Comparison of ENCODE assay signal across 23 cellular contexts in genomic region chr11:119372260-119373058, GRCh38. TPM values are rescaled to one million over a fixed set of nuclear protein-coding genes. Genes with fewer than 3 reads are reported as not detected.
A peak's percentile ranks its signal among the peaks of the same experiment; 100 is the strongest.
DNase-seq lines count a peak whose midpoint lies in the region; ATAC-seq, FAIRE-seq and TF ChIP-seq lines count a peak whose summit lies in the region.
"Had no signal": no experiment of that assay in that cellular context is flagged by ENCODE, and none has a peak within 500 bp of the region (broad histone marks: within the 10 kb centered on the region; RNA-seq: fewer than 3 reads in every experiment).

No MANE protein-coding gene starts in this region.

- H2BK20ac ChIP-seq in H9 (ENCODE audit: low read depth, low read length, poor library complexity, severe bottlenecking): no peak overlapping the region

- H2BK12ac ChIP-seq in H9 (ENCODE audit: insufficient read length, low read depth, low read length): no peak overlapping the region

- H4K91ac ChIP-seq in H9 (ENCODE audit: insufficient read length, low read depth, low read length): no peak overlapping the region

- no peak overlapping the region for H4K5ac ChIP-seq in H9 (ENCODE audit: insufficient read length, low read depth, low read length)

- no peak overlapping the region for H2BK120ac ChIP-seq in H9 (ENCODE audit: low read depth, low read length, poor library complexity, severe bottlenecking)

- H4K20me1 ChIP-seq in H9 (ENCODE audit: control insufficient read depth, insufficient read depth, insufficient read length) (no peaks in the 10 kb centered on the region), HepG2 (ENCODE audit: insufficient read depth, low read length) (no peaks in the 10 kb centered on the region), Karpas-422 (ENCODE audit: insufficient read depth, low read depth, low read length) (no peaks in the 10 kb centered on the region)

- H3K18ac ChIP-seq in H9 (ENCODE audit: insufficient read length, low read depth, low read length): no peak overlapping the region

- no peak overlapping the region for H3K9ac ChIP-seq in H9 (ENCODE audit: extremely low read depth, insufficient read length, low read length)
- no peak overlapping the region for H3K9ac ChIP-seq in HepG2 (ENCODE audit: insufficient read depth, low read depth, low read length)
- H3K9ac ChIP-seq in skeletal muscle tissue (ENCODE audit: low read depth in 1 of 3, low read length in 3 of 3): peak overlapping the region; percentile 64 to 100 (median 72)
- H3K9ac ChIP-seq in Karpas-422 (ENCODE audit: low read length): no peak overlapping the region

- no peaks in the 10 kb centered on the region for H3K9me2 ChIP-seq in Karpas-422 (replicated peaks; ENCODE audit: insufficient read depth, low read length)

- TF ChIP-seq EP300 in HepG2 (IDR thresholded peaks at IDR 0.05; ENCODE audit: low read depth in 2 of 2, low read length in 2 of 2): no peak
- no peak for TF ChIP-seq EP300 in HepG2 (CRISPR knock-in tag; IDR thresholded peaks at IDR 0.05; ENCODE audit: borderline replicate concordance)

- H3K9me3 ChIP-seq in H9 (ENCODE audit: control insufficient read depth, low read depth, low read length) (no peaks in the 10 kb centered on the region), HepG2 (ENCODE audit: low read length) (no peaks in the 10 kb centered on the region), skeletal muscle tissue (ENCODE audit: control insufficient read depth in 3 of 3, low read length in 3 of 3) (no peaks in the 10 kb centered on the region), Karpas-422 (ENCODE audit: low read length) (no peaks in the 10 kb centered on the region)
- H3K9me3 ChIP-seq: lower lobe of right lung, ovary, vagina had no signal

- TF ChIP-seq RAD21 in HepG2 (CRISPR knock-in tag; IDR thresholded peaks at IDR 0.05): no peak

- H3K4me3 Mint-ChIP-seq in H9: no peak overlapping the region
- no peak overlapping the region for H3K4me3 Mint-ChIP-seq in brain
- no peak overlapping the region for H3K4me3 Mint-ChIP-seq in WTC11
- H3K4me3 Mint-ChIP-seq: CD8-positive, alpha-beta T cell; immature natural killer cell had no signal

- no peak overlapping the region for H3K14ac ChIP-seq in H9 (ENCODE audit: insufficient read depth, low read length)

- H3K36me3 Mint-ChIP-seq in H9 (ENCODE audit: insufficient read depth in 1 of 3, low read depth in 3 of 3): peaks cover 0 to 3% (median 0%) of the 10 kb centered on the region in 3 experiments; a peak in 1 of 7 replicates
- no peaks in the 10 kb centered on the region for H3K36me3 Mint-ChIP-seq in brain
- no peaks in the 10 kb centered on the region for H3K36me3 Mint-ChIP-seq in WTC11
- H3K36me3 Mint-ChIP-seq: CD8-positive, alpha-beta T cell; immature natural killer cell had no signal

- TF ChIP-seq CTCF in H9 (conservative IDR thresholded peaks at IDR 0.05) (no peak), brain (conservative IDR thresholded peaks at IDR 0.05) (no peak), HepG2 (CRISPR knock-in tag; IDR thresholded peaks at IDR 0.05) (no peak), WTC11 (IDR thresholded peaks at IDR 0.05) (no peak)

- no peak overlapping the region for H3K4me2 ChIP-seq in H9 (ENCODE audit: insufficient read depth, insufficient read length, low read length)
- peak overlapping the region; percentile 28 for H3K4me2 ChIP-seq in HepG2 (ENCODE audit: low read depth, low read length)
- H3K4me2 ChIP-seq in Karpas-422 (ENCODE audit: low read depth, low read length, poor library complexity, severe bottlenecking): no peak overlapping the region

- peaks cover 70 to 79% of the 10 kb centered on the region in 2 experiments for H3K4me1 Mint-ChIP-seq in H9
- H3K4me1 Mint-ChIP-seq in brain: peaks cover 95% of the 10 kb centered on the region
- peaks cover 69% of the 10 kb centered on the region for H3K4me1 Mint-ChIP-seq in WTC11

- H3K4me1 ChIP-seq in H9 (ENCODE audit: insufficient read depth, low read length) (peaks cover 2% of the 10 kb centered on the region; the same call in 1 of the 2 replicates), HepG2 (ENCODE audit: insufficient read depth, low read length) (peaks cover 100% of the 10 kb centered on the region), skeletal muscle tissue (ENCODE audit: control insufficient read depth in 3 of 3, insufficient read depth in 3 of 3, low read length in 3 of 3) (peaks cover 96 to 98% (median 98%) of the 10 kb centered on the region in 3 donors), Karpas-422 (ENCODE audit: low read length) (peaks cover 93% of the 10 kb centered on the region)

- no peak for ATAC-seq in HepG2
- ATAC-seq in WTC11: no peak
- ATAC-seq: CD8-positive, alpha-beta T cell; lower lobe of right lung; sciatic nerve had no signal

- no peaks in the 10 kb centered on the region for H3K79me1 ChIP-seq in H9 (ENCODE audit: insufficient read depth, low read depth, low read length, poor library complexity, severe bottlenecking)

- H3K4ac ChIP-seq in H9 (ENCODE audit: low read depth, low read length): no peak overlapping the region

- H3K79me2 ChIP-seq in H9 (ENCODE audit: insufficient read depth, low read length): no peaks in the 10 kb centered on the region
- peaks cover 30% of the 10 kb centered on the region for H3K79me2 ChIP-seq in HepG2 (ENCODE audit: insufficient read depth, low read length)
- H3K79me2 ChIP-seq in Karpas-422 (ENCODE audit: low read length): peaks cover 4% of the 10 kb centered on the region; the same call in 1 of the 2 replicates

- POLR2A ChIA-PET in HepG2 (lab: Yijun Ruan, JAX) (interaction anchor here (0.9 to 2.6 kb wide), 3 partner anchors 8 to 204 kb away, joined by 3 to 25 read pairs (median 12); partner anchors contain the start of genes NLRX1 and USP2), WTC11 (lab: Charles Lee) (no interaction called here)

- H3T11ph ChIP-seq in H9 (ENCODE audit: low read length): no peak overlapping the region

- H3K23ac ChIP-seq in H9 (ENCODE audit: insufficient read length, low read depth, low read length): no peak overlapping the region

- CTCF ChIA-PET in HepG2 (lab: Yijun Ruan, JAX; ENCODE audit: low intra/inter-chr PET ratio, low total read pairs) (no interaction called here), WTC11 (lab: Charles Lee) (interaction anchor here (1.0 to 12.9 kb wide), 10 partner anchors 9 to 228 kb away, joined by 3 to 262 read pairs (median 38); partner anchors contain the start of genes C1QTNF5, MFRP and USP2)

- no peak for TF ChIP-seq POLR2A in HepG2 (IDR thresholded peaks at IDR 0.05; ENCODE audit: insufficient read depth in 1 of 2, low read depth in 2 of 2, low read length in 2 of 2)

- H4K8ac ChIP-seq in H9 (replicated peaks; ENCODE audit: insufficient read length, low read depth, low read length): no peak overlapping the region

- H3K23me2 ChIP-seq in H9 (ENCODE audit: insufficient read length, low read depth, low read length, poor library complexity, severe bottlenecking): no peaks in the 10 kb centered on the region

- no peak overlapping the region for H3K56ac ChIP-seq in H9 (ENCODE audit: insufficient read length, low read depth, low read length)

- in situ Hi-C loops in HepG2 (cut with HindIII; ENCODE audit: extremely low pct_ligation_motif_present, low pct_unique_long_range_greater_than_20kb): loop anchor here (5.0 kb wide), 1 partner anchor 35 kb away; no protein-coding TSS in a partner anchor

- no peak overlapping the region for H2AK5ac ChIP-seq in H9 (ENCODE audit: insufficient read length, low read length)

- H2AFZ ChIP-seq in H9 (ENCODE audit: low read length) (no peak overlapping the region), HepG2 (ENCODE audit: low read length) (no peak overlapping the region), Karpas-422 (ENCODE audit: low read length) (no peak overlapping the region)

- no peak overlapping the region for H2BK5ac ChIP-seq in H9 (ENCODE audit: insufficient read length, low read length)

- no CpG with 5 or more reads among the region's 26 CpGs for WGBS in H9 (ENCODE audit: extremely low coverage, insufficient read length, low lambda C conversion rate)
- WGBS in HepG2 (ENCODE audit: low lambda C conversion rate): 95% methylated on average over 17 of the region's 26 CpGs

- H3K4me3 ChIP-seq in HepG2 (replicated peaks in 1 of 3; ENCODE audit: insufficient read depth in 1 of 3, low read depth in 2 of 3, low read length in 3 of 3) (peak overlapping the region in 1 of 3 experiments; percentile 41; a peak in 1 of 6 replicates), skeletal muscle tissue (ENCODE audit: low read length in 3 of 3) (peak overlapping the region; percentile 40 to 92 (median 50)), Karpas-422 (ENCODE audit: low read length) (no peak overlapping the region)
- H3K4me3 ChIP-seq: lower lobe of right lung, ovary, vagina had no signal

- H3K27me3 Mint-ChIP-seq in H9 (ENCODE audit: low read depth) (peaks cover 18% of the 10 kb centered on the region), brain (no peaks in the 10 kb centered on the region), WTC11 (ENCODE audit: low read depth) (no peaks in the 10 kb centered on the region; the same call in 1 of the 2 replicates)

- intact Hi-C loops in HepG2 (cut with micrococcal nuclease; ENCODE audit: unreplicated experiment): no loop called here

- no peak overlapping the region for H3K27ac ChIP-seq in H9 (ENCODE audit: insufficient read length, low read depth, low read length)
- H3K27ac ChIP-seq in HepG2 (ENCODE audit: extremely low read length, insufficient read depth, low read length): no peak overlapping the region
- H3K27ac ChIP-seq in skeletal muscle tissue (ENCODE audit: low read depth, low read length): peak overlapping the region; percentile 100
- H3K27ac ChIP-seq in Karpas-422 (ENCODE audit: low read length): no peak overlapping the region
- H3K27ac ChIP-seq: lower lobe of right lung, ovary had no signal

- H3K36me3 ChIP-seq in HepG2 (replicated peaks in 1 of 2; ENCODE audit: control insufficient read depth in 1 of 2, insufficient read depth in 2 of 2, low read length in 2 of 2) (no peaks in the 10 kb centered on the region), skeletal muscle tissue (ENCODE audit: control insufficient read depth in 3 of 3, insufficient read depth in 3 of 3, low read length in 3 of 3) (peaks cover 2 to 26% (median 3%) of the 10 kb centered on the region in 3 donors), Karpas-422 (ENCODE audit: insufficient read depth, low read length) (no peaks in the 10 kb centered on the region)
- H3K36me3 ChIP-seq: lower lobe of right lung, ovary, vagina had no signal

- FAIRE-seq in HepG2 (lab: Jason Lieb, UNC): no peak
- FAIRE-seq: bronchial epithelial cell had no signal

- H2BK15ac ChIP-seq in H9 (ENCODE audit: low read depth, low read length): no peak overlapping the region

- H3K9me3 Mint-ChIP-seq in H9 (no peaks in the 10 kb centered on the region), brain (peaks cover 0 to 3% (median 0%) of the 10 kb centered on the region in 5 experiments), WTC11 (no peaks in the 10 kb centered on the region)
- H3K9me3 Mint-ChIP-seq: CD8-positive, alpha-beta T cell; immature natural killer cell had no signal

- H3K27me3 ChIP-seq in H9 (ENCODE audit: insufficient read depth, low read length) (no peaks in the 10 kb centered on the region), HepG2 (ENCODE audit: control insufficient read depth in 1 of 2, insufficient read depth in 2 of 2, low read length in 2 of 2) (no peaks in the 10 kb centered on the region), skeletal muscle tissue (ENCODE audit: control insufficient read depth in 3 of 3, insufficient read depth in 3 of 3, low read length in 3 of 3) (no peaks in the 10 kb centered on the region), Karpas-422 (ENCODE audit: low read length) (no peaks in the 10 kb centered on the region)
- H3K27me3 ChIP-seq: ovary, vagina had no signal

- no TSS peak for BruUV-seq in HepG2 (replicated peaks; lab: Mats Ljungman, UMichigan)

- DNase-seq in H9 (peak; percentile 26), HepG2 (ENCODE audit: low spot score) (no peak), WTC11 (ENCODE audit: low spot score) (no peak), Karpas-422 (no peak)
- DNase-seq in central memory CD4-positive, alpha-beta T cell: no peak
- DNase-seq: activated CD4-positive, alpha-beta T cell treated with anti-CD3 and anti-CD28 coated beads, Interleukin-2, amount 50 U/mL, for 48 hours; activated gamma-delta T cell treated with Interleukin-2 at 50 U/mL for 16 hours; CD8-positive, alpha-beta T cell; DMS53; GDM1; H7; immature natural killer cell; lower lobe of right lung; NCI-H1436 treated with DMSO at 0.1 percent for 48 hours; T-helper 9 cell had no signal

- no peak overlapping the region; a peak in 1 of 7 replicates for H3K27ac Mint-ChIP-seq in H9
- H3K27ac Mint-ChIP-seq in brain: peak overlapping the region in 4 of 5 experiments; percentile 36 to 92 (median 86)
- H3K27ac Mint-ChIP-seq in WTC11: no peak overlapping the region
- H3K27ac Mint-ChIP-seq: CD8-positive, alpha-beta T cell; immature natural killer cell had no signal

RNA-seq across cellular contexts. Expression of gene USP2, which starts 9.0 kb away (rescaled TPM):
- total RNA-seq in H9 (2021) (5.7 and 7.6 TPM in 2 replicates), HepG2 (2016; rRNA removed; fragmentation: Illumina TruSeq; extraction: Trizol) (6.0 and 7.2 TPM in 2 replicates), skeletal muscle tissue (8.9 TPM), WTC11 (2021) (7.3 to 8.2 TPM (median 8.0 TPM) in 3 replicates)
- polyA plus RNA-seq in brain (ENCODE audit: insufficient read depth, low read depth, low replicate concordance) (10.1 TPM), HepG2 (2011; rRNA removed) (2.5 and 3.2 TPM in 2 replicates)
- 1.1 and 1.7 TPM in 2 replicates for total RNA-seq in HepG2 (2016; cell fraction: cytosol; rRNA removed; fragmentation: Illumina TruSeq; extraction: Trizol; ENCODE audit: low read depth)
- 6.5 and 7.1 TPM in 2 replicates for total RNA-seq in HepG2 (2016; cell fraction: insoluble cytoplasmic fraction; rRNA removed; fragmentation: Illumina TruSeq; extraction: Trizol)
- total RNA-seq in HepG2 (2016; cell fraction: membrane; rRNA removed; fragmentation: Illumina TruSeq; extraction: Trizol): 5.7 and 5.9 TPM in 2 replicates
- total RNA-seq in HepG2 (2016; cell fraction: nucleus; rRNA removed; fragmentation: Illumina TruSeq; extraction: Trizol): 5.8 and 7.8 TPM in 2 replicates
- 2.2 TPM in 2 replicates for polyA plus RNA-seq in HepG2 (2011; cell fraction: cytosol; rRNA removed)
- 4.4 and 4.7 TPM in 2 replicates for polyA plus RNA-seq in HepG2 (2011; cell fraction: nucleus; rRNA removed)
- polyA plus RNA-seq in HepG2 (2012): 2.5 and 3.0 TPM in 2 replicates
- polyA plus RNA-seq in HepG2 (2016; cell fraction: cytosol; fragmentation: Illumina TruSeq; extraction: Trizol; ENCODE audit: low read depth): 1.1 and 1.3 TPM in 2 replicates
- polyA plus RNA-seq in HepG2 (2016; cell fraction: insoluble cytoplasmic fraction; fragmentation: Illumina TruSeq; extraction: Trizol; ENCODE audit: low read depth): 7.6 and 11.3 TPM in 2 replicates
- polyA plus RNA-seq in HepG2 (2016; cell fraction: membrane; fragmentation: Illumina TruSeq; extraction: Trizol; ENCODE audit: low read depth): 4.1 and 4.2 TPM in 2 replicates
- polyA plus RNA-seq in HepG2 (2016; cell fraction: nucleus; fragmentation: Illumina TruSeq; extraction: Trizol; ENCODE audit: insufficient read depth, low read depth): 22.1 and 23.0 TPM in 2 replicates
- polyA minus RNA-seq in HepG2 (2011; rRNA and poly(A)+ RNA removed; ENCODE audit: low replicate concordance): 5.4 and 5.9 TPM in 2 replicates
- 4.0 and 5.4 TPM in 2 replicates for polyA minus RNA-seq in HepG2 (2011; cell fraction: cytosol; rRNA and poly(A)+ RNA removed)
- 2.4 and 5.7 TPM in 2 replicates for polyA minus RNA-seq in HepG2 (2011; cell fraction: nucleus; rRNA and poly(A)+ RNA removed)
- total RNA-seq in Karpas-422 (2014; rRNA removed; shearing (Covaris generic); ENCODE audit: low replicate concordance): 15.4 and 16.9 TPM in 2 replicates
- polyA plus RNA-seq: immature natural killer cell had no signal

RNA-seq across cellular contexts. Expression of gene MFRP, which starts 26.0 kb away (rescaled TPM):
- total RNA-seq in H9 (2021) (not detected in 2 replicates), HepG2 (2016; rRNA removed; fragmentation: Illumina TruSeq; extraction: Trizol) (not detected in 2 replicates), skeletal muscle tissue (not detected), WTC11 (2021) (not detected in 3 replicates)
- polyA plus RNA-seq in brain (ENCODE audit: insufficient read depth, low read depth, low replicate concordance) (not detected), HepG2 (2011; rRNA removed) (not detected in 2 replicates)
- total RNA-seq in HepG2 (2016; cell fraction: cytosol; rRNA removed; fragmentation: Illumina TruSeq; extraction: Trizol; ENCODE audit: low read depth): not detected in 2 replicates
- not detected in 2 replicates for total RNA-seq in HepG2 (2016; cell fraction: insoluble cytoplasmic fraction; rRNA removed; fragmentation: Illumina TruSeq; extraction: Trizol)
- total RNA-seq in HepG2 (2016; cell fraction: membrane; rRNA removed; fragmentation: Illumina TruSeq; extraction: Trizol): not detected in 2 replicates
- total RNA-seq in HepG2 (2016; cell fraction: nucleus; rRNA removed; fragmentation: Illumina TruSeq; extraction: Trizol): not detected in 2 replicates
- polyA plus RNA-seq in HepG2 (2011; cell fraction: cytosol; rRNA removed): not detected in 2 replicates
- not detected in 2 replicates for polyA plus RNA-seq in HepG2 (2011; cell fraction: nucleus; rRNA removed)
- polyA plus RNA-seq in HepG2 (2012): not detected in 2 replicates
- polyA plus RNA-seq in HepG2 (2016; cell fraction: cytosol; fragmentation: Illumina TruSeq; extraction: Trizol; ENCODE audit: low read depth): not detected in 2 replicates
- not detected in 2 replicates for polyA plus RNA-seq in HepG2 (2016; cell fraction: insoluble cytoplasmic fraction; fragmentation: Illumina TruSeq; extraction: Trizol; ENCODE audit: low read depth)
- polyA plus RNA-seq in HepG2 (2016; cell fraction: membrane; fragmentation: Illumina TruSeq; extraction: Trizol; ENCODE audit: low read depth): not detected in 2 replicates
- not detected in 2 replicates for polyA plus RNA-seq in HepG2 (2016; cell fraction: nucleus; fragmentation: Illumina TruSeq; extraction: Trizol; ENCODE audit: insufficient read depth, low read depth)
- polyA minus RNA-seq in HepG2 (2011; rRNA and poly(A)+ RNA removed; ENCODE audit: low replicate concordance): not detected in 2 replicates
- not detected in 2 replicates for polyA minus RNA-seq in HepG2 (2011; cell fraction: cytosol; rRNA and poly(A)+ RNA removed)
- not detected in 2 replicates for polyA minus RNA-seq in HepG2 (2011; cell fraction: nucleus; rRNA and poly(A)+ RNA removed)
- total RNA-seq in Karpas-422 (2014; rRNA removed; shearing (Covaris generic); ENCODE audit: low replicate concordance): not detected in 2 replicates
- total RNA-seq: bronchial epithelial cell; CD8-positive, alpha-beta T cell; dermis microvascular lymphatic vessel endothelial cell; H7; lower lobe of right lung; sciatic nerve; subcutaneous adipose tissue; vagina had no signal
- polyA plus RNA-seq: immature natural killer cell, ovary had no signal

RNA-seq across cellular contexts. Expression of gene C1QTNF5, which starts 31.8 kb away (rescaled TPM):
- 0.33 and 0.59 TPM in 2 replicates for total RNA-seq in H9 (2021)
- 13.2 TPM for polyA plus RNA-seq in brain (ENCODE audit: insufficient read depth, low read depth, low replicate concordance)
- total RNA-seq in HepG2 (2016; rRNA removed; fragmentation: Illumina TruSeq; extraction: Trizol): 0.77 and 1.2 TPM in 2 replicates
- total RNA-seq in HepG2 (2016; cell fraction: cytosol; rRNA removed; fragmentation: Illumina TruSeq; extraction: Trizol; ENCODE audit: low read depth): 0.26 and 0.40 TPM in 2 replicates
- 0.76 and 0.78 TPM in 2 replicates for total RNA-seq in HepG2 (2016; cell fraction: insoluble cytoplasmic fraction; rRNA removed; fragmentation: Illumina TruSeq; extraction: Trizol)
- 0.28 and 0.45 TPM in 2 replicates for total RNA-seq in HepG2 (2016; cell fraction: membrane; rRNA removed; fragmentation: Illumina TruSeq; extraction: Trizol)
- total RNA-seq in HepG2 (2016; cell fraction: nucleus; rRNA removed; fragmentation: Illumina TruSeq; extraction: Trizol): 0.47 and 0.91 TPM in 2 replicates
- polyA plus RNA-seq in HepG2 (2011; rRNA removed): 0.86 TPM in 2 replicates
- 0.91 and 1.1 TPM in 2 replicates for polyA plus RNA-seq in HepG2 (2011; cell fraction: cytosol; rRNA removed)
- 0.96 and 1.1 TPM in 2 replicates for polyA plus RNA-seq in HepG2 (2011; cell fraction: nucleus; rRNA removed)
- polyA plus RNA-seq in HepG2 (2012): 0.19 and 0.53 TPM in 2 replicates
- 0.25 and 0.45 TPM in 2 replicates for polyA plus RNA-seq in HepG2 (2016; cell fraction: cytosol; fragmentation: Illumina TruSeq; extraction: Trizol; ENCODE audit: low read depth)
- 0.39 and 0.53 TPM in 2 replicates for polyA plus RNA-seq in HepG2 (2016; cell fraction: insoluble cytoplasmic fraction; fragmentation: Illumina TruSeq; extraction: Trizol; ENCODE audit: low read depth)
- polyA plus RNA-seq in HepG2 (2016; cell fraction: membrane; fragmentation: Illumina TruSeq; extraction: Trizol; ENCODE audit: low read depth): 0.16 and 0.49 TPM in 2 replicates
- polyA plus RNA-seq in HepG2 (2016; cell fraction: nucleus; fragmentation: Illumina TruSeq; extraction: Trizol; ENCODE audit: insufficient read depth, low read depth): 1.1 and 1.6 TPM in 2 replicates
- 0.94 TPM in 1 of 2 replicates, not detected in the other for polyA minus RNA-seq in HepG2 (2011; rRNA and poly(A)+ RNA removed; ENCODE audit: low replicate concordance)
- not detected in 2 replicates for polyA minus RNA-seq in HepG2 (2011; cell fraction: cytosol; rRNA and poly(A)+ RNA removed)
- not detected in 2 replicates for polyA minus RNA-seq in HepG2 (2011; cell fraction: nucleus; rRNA and poly(A)+ RNA removed)
- total RNA-seq in skeletal muscle tissue: 17.2 TPM
- 2.0 to 3.0 TPM (median 2.2 TPM) in 3 replicates for total RNA-seq in WTC11 (2021)
- not detected in 2 replicates for total RNA-seq in Karpas-422 (2014; rRNA removed; shearing (Covaris generic); ENCODE audit: low replicate concordance)
- total RNA-seq: CD8-positive, alpha-beta T cell had no signal
- polyA plus RNA-seq: immature natural killer cell had no signal

RNA-seq across cellular contexts. Expression of gene RNF26, which starts 38.1 kb away (rescaled TPM):
- 56.2 and 57.6 TPM in 2 replicates for total RNA-seq in H9 (2021)
- 52.0 TPM for polyA plus RNA-seq in brain (ENCODE audit: insufficient read depth, low read depth, low replicate concordance)
- 11.9 and 20.8 TPM in 2 replicates for total RNA-seq in HepG2 (2016; rRNA removed; fragmentation: Illumina TruSeq; extraction: Trizol)
- 5.1 and 5.5 TPM in 2 replicates for total RNA-seq in HepG2 (2016; cell fraction: cytosol; rRNA removed; fragmentation: Illumina TruSeq; extraction: Trizol; ENCODE audit: low read depth)
- 11.0 and 17.9 TPM in 2 replicates for total RNA-seq in HepG2 (2016; cell fraction: insoluble cytoplasmic fraction; rRNA removed; fragmentation: Illumina TruSeq; extraction: Trizol)
- total RNA-seq in HepG2 (2016; cell fraction: membrane; rRNA removed; fragmentation: Illumina TruSeq; extraction: Trizol): 25.7 and 27.9 TPM in 2 replicates
- 16.9 and 17.9 TPM in 2 replicates for total RNA-seq in HepG2 (2016; cell fraction: nucleus; rRNA removed; fragmentation: Illumina TruSeq; extraction: Trizol)
- polyA plus RNA-seq in HepG2 (2011; rRNA removed): 26.3 and 28.8 TPM in 2 replicates
- 33.9 and 41.8 TPM in 2 replicates for polyA plus RNA-seq in HepG2 (2011; cell fraction: cytosol; rRNA removed)
- polyA plus RNA-seq in HepG2 (2011; cell fraction: nucleus; rRNA removed): 21.0 and 21.5 TPM in 2 replicates
- polyA plus RNA-seq in HepG2 (2012): 29.6 and 32.1 TPM in 2 replicates
- 16.4 and 19.4 TPM in 2 replicates for polyA plus RNA-seq in HepG2 (2016; cell fraction: cytosol; fragmentation: Illumina TruSeq; extraction: Trizol; ENCODE audit: low read depth)
- polyA plus RNA-seq in HepG2 (2016; cell fraction: insoluble cytoplasmic fraction; fragmentation: Illumina TruSeq; extraction: Trizol; ENCODE audit: low read depth): 51.2 and 62.2 TPM in 2 replicates
- 61.9 and 66.3 TPM in 2 replicates for polyA plus RNA-seq in HepG2 (2016; cell fraction: membrane; fragmentation: Illumina TruSeq; extraction: Trizol; ENCODE audit: low read depth)
- 50.4 and 51.8 TPM in 2 replicates for polyA plus RNA-seq in HepG2 (2016; cell fraction: nucleus; fragmentation: Illumina TruSeq; extraction: Trizol; ENCODE audit: insufficient read depth, low read depth)
- 92.7 and 163 TPM in 2 replicates for polyA minus RNA-seq in HepG2 (2011; rRNA and poly(A)+ RNA removed; ENCODE audit: low replicate concordance)
- 34.6 and 35.6 TPM in 2 replicates for polyA minus RNA-seq in HepG2 (2011; cell fraction: cytosol; rRNA and poly(A)+ RNA removed)
- 16.9 and 21.8 TPM in 2 replicates for polyA minus RNA-seq in HepG2 (2011; cell fraction: nucleus; rRNA and poly(A)+ RNA removed)
- 2.1 TPM for total RNA-seq in skeletal muscle tissue
- total RNA-seq in WTC11 (2021): 90.0 to 91.1 TPM (median 90.6 TPM) in 3 replicates
- total RNA-seq in Karpas-422 (2014; rRNA removed; shearing (Covaris generic); ENCODE audit: low replicate concordance): 3.9 and 8.8 TPM in 2 replicates

RNA-seq across cellular contexts. Expression of gene THY1, which starts 50.5 kb away (rescaled TPM):
- total RNA-seq in H9 (2021): 176 and 184 TPM in 2 replicates
- polyA plus RNA-seq in brain (ENCODE audit: insufficient read depth, low read depth, low replicate concordance): 154 TPM
- not detected in 2 replicates for total RNA-seq in HepG2 (2016; rRNA removed; fragmentation: Illumina TruSeq; extraction: Trizol)
- total RNA-seq in HepG2 (2016; cell fraction: cytosol; rRNA removed; fragmentation: Illumina TruSeq; extraction: Trizol; ENCODE audit: low read depth): not detected in 2 replicates
- not detected in 2 replicates for total RNA-seq in HepG2 (2016; cell fraction: insoluble cytoplasmic fraction; rRNA removed; fragmentation: Illumina TruSeq; extraction: Trizol)
- not detected in 2 replicates for total RNA-seq in HepG2 (2016; cell fraction: membrane; rRNA removed; fragmentation: Illumina TruSeq; extraction: Trizol)
- not detected in 2 replicates for total RNA-seq in HepG2 (2016; cell fraction: nucleus; rRNA removed; fragmentation: Illumina TruSeq; extraction: Trizol)
- not detected in 2 replicates for polyA plus RNA-seq in HepG2 (2011; rRNA removed)
- polyA plus RNA-seq in HepG2 (2011; cell fraction: cytosol; rRNA removed): not detected in 2 replicates
- not detected in 2 replicates for polyA plus RNA-seq in HepG2 (2011; cell fraction: nucleus; rRNA removed)
- polyA plus RNA-seq in HepG2 (2012): not detected in 2 replicates
- polyA plus RNA-seq in HepG2 (2016; cell fraction: cytosol; fragmentation: Illumina TruSeq; extraction: Trizol; ENCODE audit: low read depth): not detected in 2 replicates
- not detected in 2 replicates for polyA plus RNA-seq in HepG2 (2016; cell fraction: insoluble cytoplasmic fraction; fragmentation: Illumina TruSeq; extraction: Trizol; ENCODE audit: low read depth)
- not detected in 2 replicates for polyA plus RNA-seq in HepG2 (2016; cell fraction: membrane; fragmentation: Illumina TruSeq; extraction: Trizol; ENCODE audit: low read depth)
- polyA plus RNA-seq in HepG2 (2016; cell fraction: nucleus; fragmentation: Illumina TruSeq; extraction: Trizol; ENCODE audit: insufficient read depth, low read depth): not detected in 2 replicates
- 0.28 TPM in 1 of 2 replicates, not detected in the other for polyA minus RNA-seq in HepG2 (2011; rRNA and poly(A)+ RNA removed; ENCODE audit: low replicate concordance)
- not detected in 2 replicates for polyA minus RNA-seq in HepG2 (2011; cell fraction: cytosol; rRNA and poly(A)+ RNA removed)
- not detected in 2 replicates for polyA minus RNA-seq in HepG2 (2011; cell fraction: nucleus; rRNA and poly(A)+ RNA removed)
- total RNA-seq in skeletal muscle tissue: 19.8 TPM
- 325 to 376 TPM (median 365 TPM) in 3 replicates for total RNA-seq in WTC11 (2021)
- total RNA-seq in Karpas-422 (2014; rRNA removed; shearing (Covaris generic); ENCODE audit: low replicate concordance): not detected in 2 replicates
- total RNA-seq: CD8-positive, alpha-beta T cell had no signal
- polyA plus RNA-seq: immature natural killer cell had no signal

Comparison
In these comparisons a context has a peak if more than half of its experiments do, and no peak if none do; other contexts are left out.
1. H3K9ac ChIP-seq: peak in skeletal muscle tissue (3 of 3); none in H9 (single experiment), HepG2 (single experiment) and Karpas-422 (single experiment).
2. H3K27ac Mint-ChIP-seq: peak in brain (4 of 5); none in H9 (0 of 3) and WTC11 (single experiment).